ENCODE assay signal across 8 cellular contexts in the genomic region with DNA sequence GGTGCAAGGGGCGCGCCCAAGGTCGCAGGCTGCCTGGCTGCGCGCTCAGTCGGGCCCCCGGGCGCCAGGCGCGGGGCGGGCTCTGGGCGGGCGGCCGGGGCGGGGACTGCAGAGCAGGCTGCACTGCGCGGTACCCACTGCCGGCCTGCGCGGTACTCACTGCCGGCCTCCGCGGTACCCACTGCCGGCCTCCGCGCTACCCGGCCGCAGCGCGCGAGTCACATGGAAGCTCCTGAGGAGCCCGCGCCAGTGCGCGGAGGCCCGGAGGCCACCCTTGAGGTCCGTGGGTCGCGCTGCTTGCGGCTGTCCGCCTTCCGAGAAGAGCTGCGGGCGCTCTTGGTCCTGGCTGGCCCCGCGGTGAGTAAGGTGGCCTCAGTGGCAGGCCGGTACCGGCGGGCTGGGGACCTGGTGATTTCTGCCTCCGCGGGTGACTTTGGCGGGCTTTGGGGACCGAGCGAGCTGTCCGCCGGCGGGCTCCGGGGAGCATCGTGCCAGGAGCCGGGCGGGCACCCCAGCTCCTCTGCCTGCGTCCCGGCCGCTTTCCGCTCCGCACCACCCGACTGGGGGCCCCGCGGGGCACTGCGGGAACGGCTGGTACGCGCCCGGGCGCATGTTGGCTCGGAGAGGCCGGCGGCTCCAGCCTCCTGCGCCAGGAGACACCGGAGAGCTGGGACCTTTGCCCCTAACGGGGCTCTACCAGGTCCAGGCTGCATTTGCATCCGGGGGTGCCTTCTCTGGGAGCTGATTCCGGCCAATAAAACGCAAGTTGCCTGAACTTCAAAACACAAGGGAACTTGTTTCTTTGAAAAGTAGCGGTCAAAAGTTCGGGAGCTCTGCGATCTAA. TPM values are rescaled to one million over a fixed set of nuclear protein-coding genes. Genes with fewer than 3 reads are reported as not detected.
A peak's percentile ranks its signal among the peaks of the same experiment; 100 is the strongest.
DNase-seq lines count a peak whose midpoint lies in the region; ATAC-seq and TF ChIP-seq lines count a peak whose summit lies in the region.

Gene SLC47A1, plus strand, starts transcription at position 137 of the 844 bp plus-strand sequence. Its CDS starts 86 bp downstream, at position 223.

- intact Hi-C loops in right lobe of liver (cut with DNase I), result no loop called here

- peak within 1 kb of the TSS; percentile 82 to 100 (median 99) for H3K27ac ChIP-seq in right lobe of liver
- H3K27ac ChIP-seq in stomach smooth muscle (ENCODE audit: low read length), result no peak within 1 kb of the TSS

- ATAC-seq in right lobe of liver, result peak; percentile 76 to 92 (median 79)
- ATAC-seq in GM21717 (IDR thresholded peaks at IDR 0.05; ENCODE audit: unreplicated experiment), result no peak

- H3K4me3 Mint-ChIP-seq in chondrocyte (ENCODE audit: unreplicated experiment), result peak within 1 kb of the TSS; percentile 69

- H3K4me1 Mint-ChIP-seq in chondrocyte (ENCODE audit: low read depth), result peaks cover 7% of the 10 kb centered on the region

- no peaks in the 10 kb centered on the region for H3K9me3 Mint-ChIP-seq in chondrocyte (ENCODE audit: low read depth)

- no peak within 1 kb of the TSS for H3K9ac ChIP-seq in stomach smooth muscle (ENCODE audit: low read length in 2 of 2)

- peaks cover 10% of the 10 kb centered on the region for H3K27me3 Mint-ChIP-seq in chondrocyte (ENCODE audit: low read depth)

- TF ChIP-seq CTCF in chondrocyte (IDR thresholded peaks at IDR 0.05) (no peak), right lobe of liver (IDR thresholded peaks at IDR 0.05) (no peak)

- peak; percentile 57 for TF ChIP-seq POLR2A in right lobe of liver (IDR thresholded peaks at IDR 0.05)

- peak within 1 kb of the TSS; percentile 75 to 92 (median 85) for H3K4me3 ChIP-seq in right lobe of liver
- H3K4me3 ChIP-seq in stomach smooth muscle (ENCODE audit: low read length in 2 of 2), result peak within 1 kb of the TSS; percentile 60 to 68

- H3K27ac Mint-ChIP-seq in chondrocyte (ENCODE audit: unreplicated experiment), result no peak within 1 kb of the TSS

- no peaks in the 10 kb centered on the region for H3K36me3 ChIP-seq in right lobe of liver
- no peaks in the 10 kb centered on the region for H3K36me3 ChIP-seq in stomach smooth muscle (ENCODE audit: control insufficient read depth in 2 of 2, insufficient read depth in 2 of 2, low read length in 2 of 2)

- no peaks in the 10 kb centered on the region for H3K27me3 ChIP-seq in right lobe of liver
- H3K27me3 ChIP-seq in stomach smooth muscle (ENCODE audit: control insufficient read depth in 1 of 2, insufficient read depth in 2 of 2, low read length in 2 of 2), result peaks cover 0 to 4% of the 10 kb centered on the region in 2 donors

- H3K4me1 ChIP-seq in right lobe of liver (peaks cover 0 to 49% (median 12%) of the 10 kb centered on the region in 4 donors), stomach smooth muscle (ENCODE audit: control insufficient read depth, insufficient read depth, low read length) (peaks cover 16% of the 10 kb centered on the region)

- no peaks in the 10 kb centered on the region for H3K36me3 Mint-ChIP-seq in chondrocyte (ENCODE audit: low read depth)

- no peaks in the 10 kb centered on the region for H3K9me3 ChIP-seq in right lobe of liver
- H3K9me3 ChIP-seq in stomach smooth muscle (ENCODE audit: control insufficient read depth in 2 of 2, low read length in 2 of 2), result no peaks in the 10 kb centered on the region

- 3% methylated on average over 14 of the region's 87 CpGs for WGBS in right lobe of liver (ENCODE audit: insufficient coverage, low coverage, low lambda C conversion rate, missing lambda C conversion rate)

- DNase-seq in ELF-1 (ENCODE audit: low read depth, low spot score) (peak; percentile 47), NOMO-1 (lab: John Stamatoyannopoulos, UW; ENCODE audit: unreplicated experiment in 2 of 2) (peak; percentile 48 to 55), chondrocyte (ENCODE audit: low spot score) (peak; percentile 91), right lobe of liver (peak; percentile 74 to 86 (median 84)), amniotic stem cell (lab: John Stamatoyannopoulos, UW) (no peak), Kasumi-1 (lab: John Stamatoyannopoulos, UW) (no peak)

RNA-seq across cellular contexts. Expression of gene SLC47A1, which starts in this region (rescaled TPM):
- total RNA-seq in chondrocyte (1.7 to 4.9 TPM (median 2.0 TPM) in 3 replicates), right lobe of liver (100 to 1,000 TPM in 2 of 6 experiments, 10 to 100 TPM in 4; 47.5 to 182 (median 67.4) TPM)

Comparison
In these comparisons a context has a peak if more than half of its experiments do, and no peak if none do; other contexts are left out.
1. DNase-seq: peak in ELF-1 (single experiment), NOMO-1 (2 of 2), chondrocyte (single experiment) and right lobe of liver (3 of 3); none in amniotic stem cell (single experiment) and Kasumi-1 (0 of 2).